Comparison of ENCODE assay signal across 20 cellular contexts in the genomic region with DNA sequence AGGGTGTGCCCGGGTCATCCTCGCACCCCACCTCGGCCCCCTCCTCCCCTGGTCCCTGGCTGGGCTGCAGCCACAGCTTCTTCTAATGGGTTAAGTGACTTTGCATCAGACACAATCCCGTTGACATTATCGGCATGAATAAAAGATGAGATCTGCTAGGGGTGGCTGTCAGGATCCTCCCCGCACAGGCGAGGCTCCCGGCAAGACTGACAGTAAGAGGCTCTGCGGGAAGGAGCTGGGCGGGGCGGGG.
DNase-seq lines count a peak whose midpoint lies in the region; ATAC-seq and TF ChIP-seq lines count a peak whose summit lies in the region.
"Had no signal": no experiment of that assay in that cellular context is flagged by ENCODE, and none has a peak within 500 bp of the region (broad histone marks: within the 10 kb centered on the region; RNA-seq: fewer than 3 reads in every experiment).

No MANE protein-coding gene starts in this region.

- H3K27ac Mint-ChIP-seq in Caco-2 (ENCODE audit: unreplicated experiment): peak overlapping the region; percentile 49
- H3K27ac Mint-ChIP-seq in T-helper 17 cell: no peak overlapping the region
- peak overlapping the region; percentile 24 to 70 (median 59) for H3K27ac Mint-ChIP-seq in nephron
- H3K27ac Mint-ChIP-seq in activated CD8-positive, alpha-beta memory T cell treated with anti-CD3 and anti-CD28 coated beads, Interleukin-2, amount 10 ng/mL, durations not matched to agents 7 days and 5 days: no peak overlapping the region
- H3K27ac Mint-ChIP-seq: activated CD4-positive, alpha-beta T cell treated with anti-CD3 and anti-CD28 coated beads for 36 hours; CD14-positive monocyte; IgD-negative memory B cell had no signal

- H3K4me1 Mint-ChIP-seq in Caco-2 (ENCODE audit: low read depth, unreplicated experiment) (peaks cover 10% of the 10 kb centered on the region), T-helper 17 cell (peaks cover 4% of the 10 kb centered on the region), nephron (peaks cover 26% of the 10 kb centered on the region)
- peaks cover 2% of the 10 kb centered on the region for H3K4me1 Mint-ChIP-seq in activated CD8-positive, alpha-beta memory T cell treated with anti-CD3 and anti-CD28 coated beads, Interleukin-2, amount 10 ng/mL, durations not matched to agents 7 days and 5 days
- H3K4me1 Mint-ChIP-seq: activated CD4-positive, alpha-beta T cell treated with anti-CD3 and anti-CD28 coated beads for 36 hours had no signal

- H3K27ac ChIP-seq in uterus: no peak overlapping the region
- H3K27ac ChIP-seq: foreskin keratinocyte, GM23248, right atrium auricular region had no signal

- CTCF ChIA-PET in Caco-2 (lab: Charles Lee): interaction anchor here (0.6 to 3.4 kb wide), 24 partner anchors 10 to 649 kb away, joined by 3 to 59 read pairs (median 6); no protein-coding TSS in a partner anchor
- CTCF ChIA-PET in activated CD8-positive, alpha-beta memory T cell treated with anti-CD3 and anti-CD28 coated beads, Interleukin-2, amount 10 ng/mL, durations not matched to agents 7 days and 5 days (lab: Charles Lee): interaction anchor here (0.9 to 12.2 kb wide), 7 partner anchors 19 to 294 kb away, joined by 3 to 237 read pairs (median 6); a partner anchor contains a TSS

- H3K4me1 ChIP-seq in Caco-2: peaks cover 34% of the 10 kb centered on the region
- H3K4me1 ChIP-seq in uterus: peaks cover 0 to 4% of the 10 kb centered on the region in 2 donors
- H3K4me1 ChIP-seq: foreskin keratinocyte had no signal

- H3K27me3 ChIP-seq in Caco-2 (replicated peaks; ENCODE audit: control insufficient read depth, insufficient read depth, low read length) (no peaks in the 10 kb centered on the region), uterus (no peaks in the 10 kb centered on the region)
- H3K27me3 ChIP-seq: right atrium auricular region had no signal

- H3K4me3 ChIP-seq in Caco-2 (ENCODE audit: low read depth, low read length) (peak overlapping the region; percentile 19), uterus (no peak overlapping the region)
- H3K4me3 ChIP-seq: GM23248, lung, right atrium auricular region had no signal

- POLR2A ChIA-PET in Caco-2 (lab: Charles Lee): interaction anchor here (0.5 to 1.4 kb wide), 4 partner anchors 15 to 93 kb away, joined by 3 to 25 read pairs (median 4); no protein-coding TSS in a partner anchor

- TF ChIP-seq CTCF in Caco-2 (IDR thresholded peaks at IDR 0.05; ENCODE audit: insufficient read depth in 1 of 2, low read depth in 1 of 2, low read length in 1 of 2, severe bottlenecking in 1 of 2, unreplicated experiment in 1 of 2) (no peak), nephron (IDR thresholded peaks at IDR 0.05; ENCODE audit: unreplicated experiment in 3 of 3) (no peak), uterus (IDR thresholded peaks at IDR 0.05) (no peak)

- intact Hi-C loops in Caco-2 (cut with micrococcal nuclease; ENCODE audit: unreplicated experiment) (loop anchor here (1.0 kb wide), 9 partner anchors 15 to 188 kb away; no protein-coding TSS in a partner anchor), uterus (cut with DNase I; ENCODE audit: low total_unique reads) (loop anchor here (5.0 kb wide), 1 partner anchor 135 kb away; no protein-coding TSS in a partner anchor)

- BruUV-seq in Caco-2 (replicated peaks; lab: Mats Ljungman, UMichigan): no TSS peak

- H3K27me3 Mint-ChIP-seq in Caco-2 (ENCODE audit: insufficient read depth, unreplicated experiment) (no peaks in the 10 kb centered on the region), T-helper 17 cell (peaks cover 35% of the 10 kb centered on the region), nephron (ENCODE audit: low read depth) (peaks cover 18% of the 10 kb centered on the region)
- no peaks in the 10 kb centered on the region for H3K27me3 Mint-ChIP-seq in activated CD8-positive, alpha-beta memory T cell treated with anti-CD3 and anti-CD28 coated beads, Interleukin-2, amount 10 ng/mL, durations not matched to agents 7 days and 5 days

- no peak for TF ChIP-seq POLR2A in uterus (IDR thresholded peaks at IDR 0.05)

- peaks cover 5% of the 10 kb centered on the region for H3K36me3 Mint-ChIP-seq in Caco-2 (ENCODE audit: insufficient read depth, unreplicated experiment)
- H3K36me3 Mint-ChIP-seq in T-helper 17 cell (ENCODE audit: low read depth): peaks cover 4% of the 10 kb centered on the region
- H3K36me3 Mint-ChIP-seq in nephron (ENCODE audit: low read depth): no peaks in the 10 kb centered on the region
- H3K36me3 Mint-ChIP-seq in activated CD8-positive, alpha-beta memory T cell treated with anti-CD3 and anti-CD28 coated beads, Interleukin-2, amount 10 ng/mL, durations not matched to agents 7 days and 5 days: no peaks in the 10 kb centered on the region
- H3K36me3 Mint-ChIP-seq: CD14-positive monocyte, IgD-negative memory B cell had no signal

- H3K9me3 ChIP-seq in Caco-2 (no peaks in the 10 kb centered on the region), T-helper 17 cell (ENCODE audit: control insufficient read depth, low read length, poor library complexity, severe bottlenecking) (no peaks in the 10 kb centered on the region), uterus (no peaks in the 10 kb centered on the region)
- H3K9me3 ChIP-seq: right atrium auricular region had no signal

- H3K4me3 Mint-ChIP-seq in Caco-2 (ENCODE audit: unreplicated experiment) (peak overlapping the region; percentile 62), T-helper 17 cell (no peak overlapping the region), nephron (no peak overlapping the region)
- H3K4me3 Mint-ChIP-seq in activated CD8-positive, alpha-beta memory T cell treated with anti-CD3 and anti-CD28 coated beads, Interleukin-2, amount 10 ng/mL, durations not matched to agents 7 days and 5 days: no peak overlapping the region
- H3K4me3 Mint-ChIP-seq: activated CD4-positive, alpha-beta T cell treated with anti-CD3 and anti-CD28 coated beads for 36 hours; IgD-negative memory B cell had no signal

- ATAC-seq in T-helper 17 cell: no peak
- no peak for ATAC-seq in activated CD8-positive, alpha-beta memory T cell treated with anti-CD3 and anti-CD28 coated beads, Interleukin-2, amount 10 ng/mL, durations not matched to agents 7 days and 5 days
- ATAC-seq: activated CD4-positive, alpha-beta T cell treated with anti-CD3 and anti-CD28 coated beads for 36 hours had no signal

- H3K9me3 Mint-ChIP-seq in Caco-2 (ENCODE audit: unreplicated experiment) (no peaks in the 10 kb centered on the region), nephron (no peaks in the 10 kb centered on the region)
- no peaks in the 10 kb centered on the region for H3K9me3 Mint-ChIP-seq in activated CD8-positive, alpha-beta memory T cell treated with anti-CD3 and anti-CD28 coated beads, Interleukin-2, amount 10 ng/mL, durations not matched to agents 7 days and 5 days (ENCODE audit: low read depth)

- DNase-seq in NCI-H2227 (lab: John Stamatoyannopoulos, UW; ENCODE audit: unreplicated experiment) (peak; percentile 29), NCI-H2227 treated with DMSO at 0.1 percent for 48 hours (lab: John Stamatoyannopoulos, UW) (no peak), Caco-2 (no peak), T-helper 17 cell (peak in 2 of 3 donors; percentile 2 to 5), uterus (no peak)
- DNase-seq in stimulated activated CD4-positive, alpha-beta T cell treated with anti-CD3 and anti-CD28 coated beads, Interleukin-15, amount 100 ng/mL, for 24 hours: no peak
- no peak for DNase-seq in activated CD8-positive, alpha-beta memory T cell treated with anti-CD3 and anti-CD28 coated beads, Interleukin-2, amount 10 ng/mL, durations not matched to agents 7 days and 5 days
- DNase-seq: activated CD4-positive, alpha-beta T cell treated with anti-CD3 and anti-CD28 coated beads for 36 hours; activated CD8-positive, alpha-beta memory T cell treated with anti-CD3 and anti-CD28 coated beads, Interleukin-2, amount 50 U/mL, for 48 hours; foreskin keratinocyte; GM23248; islet precursor cell; NCI-H1417 treated with DMSO at 0.1 percent for 48 hours; NCI-H510A; SW 1271 had no signal

- H3K36me3 ChIP-seq in Caco-2 (ENCODE audit: control insufficient read depth, insufficient read depth, low read length) (no peaks in the 10 kb centered on the region; the same call in 1 of the 2 replicates), uterus (no peaks in the 10 kb centered on the region)
- H3K36me3 ChIP-seq: right atrium auricular region had no signal

Comparison
In these comparisons a context has a peak if more than half of its experiments do, and no peak if none do; other contexts are left out.
1. DNase-seq: peak in NCI-H2227 (single experiment) and T-helper 17 cell (2 of 3); none in NCI-H2227 treated with DMSO at 0.1 percent for 48 hours (single experiment), Caco-2 (0 of 2), stimulated activated CD4-positive, alpha-beta T cell treated with anti-CD3 and anti-CD28 coated beads, Interleukin-15, amount 100 ng/mL, for 24 hours (single experiment), uterus (0 of 2) and activated CD8-positive, alpha-beta memory T cell treated with anti-CD3 and anti-CD28 coated beads, Interleukin-2, amount 10 ng/mL, durations not matched to agents 7 days and 5 days (single experiment).
2. H3K27ac Mint-ChIP-seq: peak in Caco-2 (single experiment) and nephron (3 of 3); none in T-helper 17 cell (single experiment) and activated CD8-positive, alpha-beta memory T cell treated with anti-CD3 and anti-CD28 coated beads, Interleukin-2, amount 10 ng/mL, durations not matched to agents 7 days and 5 days (single experiment).